In the genomic region with DNA sequence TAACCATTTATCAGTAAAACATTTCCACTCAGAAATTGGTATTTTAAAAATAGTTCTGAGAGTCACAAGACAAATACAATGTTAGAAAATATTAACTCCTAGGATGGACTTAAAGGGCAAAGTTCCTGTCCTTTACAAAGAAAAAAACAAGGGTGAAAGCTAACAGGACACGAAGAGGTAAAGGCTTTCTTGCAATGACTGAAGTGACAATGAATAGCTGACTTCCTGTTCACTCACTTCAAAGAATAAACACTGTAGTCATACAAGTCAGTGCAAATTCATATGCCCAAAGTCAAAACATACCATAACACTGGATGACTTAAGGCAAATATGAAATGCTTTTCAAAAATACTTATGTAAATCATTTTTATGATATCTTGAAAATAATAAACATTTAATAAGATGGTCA, we compare ENCODE assay signal across 1 cellular context.
TF ChIP-seq lines count a peak whose summit lies in the region.

No MANE protein-coding gene starts in this region.

TF ChIP-seq in HepG2, 621 proteins besides CTCF, POLR2A, EP300 and RAD21 (continued from another document):
- TF ChIP-seq MAX (IDR thresholded peaks at IDR 0.05) (0 out of 2 replicates have a peak, but pooled peaks have one; percentile 23), BHLHE40 (IDR thresholded peaks at IDR 0.05; ENCODE audit: low read length) (no peak), RNF219 (CRISPR knock-in tag; IDR thresholded peaks at IDR 0.05) (0 out of 2 replicates have a peak, but pooled peaks have one; percentile 60), SETDB1 (CRISPR knock-in tag; IDR thresholded peaks at IDR 0.05; ENCODE audit: borderline replicate concordance) (no peak), ZFP36 (IDR thresholded peaks at IDR 0.05; ENCODE audit: borderline replicate concordance, low read depth, low read length, partially characterized antibody) (no peak), ZNF780A (CRISPR knock-in tag; IDR thresholded peaks at IDR 0.05) (no peak), ZNF530 (CRISPR knock-in tag; IDR thresholded peaks at IDR 0.05; ENCODE audit: low read depth) (no peak), PATZ1 (CRISPR knock-in tag; IDR thresholded peaks at IDR 0.05) (no peak), MED13 (CRISPR knock-in tag; IDR thresholded peaks at IDR 0.05) (peak; percentile 72; the same call in 1 of the 2 replicates), ZEB1 (IDR thresholded peaks at IDR 0.05; ENCODE audit: insufficient replicate concordance, low read depth) (no peak), STAG1 (CRISPR knock-in tag; IDR thresholded peaks at IDR 0.05) (peak; percentile 27), ZNF124 (CRISPR knock-in tag; IDR thresholded peaks at IDR 0.05) (no peak), NFIB (CRISPR knock-in tag; IDR thresholded peaks at IDR 0.05; ENCODE audit: borderline replicate concordance) (no peak), POGZ (CRISPR knock-in tag; IDR thresholded peaks at IDR 0.05) (peak; percentile 86), ZNF713 (CRISPR knock-in tag; IDR thresholded peaks at IDR 0.05) (no peak), ZNF674 (CRISPR knock-in tag; IDR thresholded peaks at IDR 0.05; ENCODE audit: low read depth) (no peak), GABPB1 (CRISPR knock-in tag; IDR thresholded peaks at IDR 0.05) (peak; percentile 53; the same call in 1 of the 2 replicates), RXRB (CRISPR knock-in tag; IDR thresholded peaks at IDR 0.05; ENCODE audit: borderline replicate concordance) (peak; percentile 82), RAD51 (IDR thresholded peaks at IDR 0.05; ENCODE audit: borderline replicate concordance) (no peak), ATM (IDR thresholded peaks at IDR 0.05; ENCODE audit: borderline replicate concordance) (no peak), ZNF431 (CRISPR knock-in tag; IDR thresholded peaks at IDR 0.05; ENCODE audit: borderline replicate concordance, low read depth) (no peak; the same call in 1 of the 2 replicates), KDM3A (CRISPR knock-in tag; IDR thresholded peaks at IDR 0.05; ENCODE audit: low read depth) (0 out of 2 replicates have a peak, but pooled peaks have one; percentile 60), BRCA1 (CRISPR knock-in tag; IDR thresholded peaks at IDR 0.05) (no peak), SKI (IDR thresholded peaks at IDR 0.05; ENCODE audit: partially characterized antibody) (no peak), SMAD9 (CRISPR knock-in tag; IDR thresholded peaks at IDR 0.05) (no peak), TRIM24 (CRISPR knock-in tag; IDR thresholded peaks at IDR 0.05) (no peak), ARNT2 (CRISPR knock-in tag; IDR thresholded peaks at IDR 0.05; ENCODE audit: low read depth) (no peak), TMF1 (CRISPR knock-in tag; IDR thresholded peaks at IDR 0.05; ENCODE audit: low read depth) (no peak), TBL1XR1 (IDR thresholded peaks at IDR 0.05; ENCODE audit: borderline replicate concordance, low read length, partially characterized antibody) (no peak)
- TF ChIP-seq, protein P1, sequence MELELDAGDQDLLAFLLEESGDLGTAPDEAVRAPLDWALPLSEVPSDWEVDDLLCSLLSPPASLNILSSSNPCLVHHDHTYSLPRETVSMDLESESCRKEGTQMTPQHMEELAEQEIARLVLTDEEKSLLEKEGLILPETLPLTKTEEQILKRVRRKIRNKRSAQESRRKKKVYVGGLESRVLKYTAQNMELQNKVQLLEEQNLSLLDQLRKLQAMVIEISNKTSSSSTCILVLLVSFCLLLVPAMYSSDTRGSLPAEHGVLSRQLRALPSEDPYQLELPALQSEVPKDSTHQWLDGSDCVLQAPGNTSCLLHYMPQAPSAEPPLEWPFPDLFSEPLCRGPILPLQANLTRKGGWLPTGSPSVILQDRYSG (CRISPR knock-in tag; IDR thresholded peaks at IDR 0.05): no peak
- TF ChIP-seq, protein P2, sequence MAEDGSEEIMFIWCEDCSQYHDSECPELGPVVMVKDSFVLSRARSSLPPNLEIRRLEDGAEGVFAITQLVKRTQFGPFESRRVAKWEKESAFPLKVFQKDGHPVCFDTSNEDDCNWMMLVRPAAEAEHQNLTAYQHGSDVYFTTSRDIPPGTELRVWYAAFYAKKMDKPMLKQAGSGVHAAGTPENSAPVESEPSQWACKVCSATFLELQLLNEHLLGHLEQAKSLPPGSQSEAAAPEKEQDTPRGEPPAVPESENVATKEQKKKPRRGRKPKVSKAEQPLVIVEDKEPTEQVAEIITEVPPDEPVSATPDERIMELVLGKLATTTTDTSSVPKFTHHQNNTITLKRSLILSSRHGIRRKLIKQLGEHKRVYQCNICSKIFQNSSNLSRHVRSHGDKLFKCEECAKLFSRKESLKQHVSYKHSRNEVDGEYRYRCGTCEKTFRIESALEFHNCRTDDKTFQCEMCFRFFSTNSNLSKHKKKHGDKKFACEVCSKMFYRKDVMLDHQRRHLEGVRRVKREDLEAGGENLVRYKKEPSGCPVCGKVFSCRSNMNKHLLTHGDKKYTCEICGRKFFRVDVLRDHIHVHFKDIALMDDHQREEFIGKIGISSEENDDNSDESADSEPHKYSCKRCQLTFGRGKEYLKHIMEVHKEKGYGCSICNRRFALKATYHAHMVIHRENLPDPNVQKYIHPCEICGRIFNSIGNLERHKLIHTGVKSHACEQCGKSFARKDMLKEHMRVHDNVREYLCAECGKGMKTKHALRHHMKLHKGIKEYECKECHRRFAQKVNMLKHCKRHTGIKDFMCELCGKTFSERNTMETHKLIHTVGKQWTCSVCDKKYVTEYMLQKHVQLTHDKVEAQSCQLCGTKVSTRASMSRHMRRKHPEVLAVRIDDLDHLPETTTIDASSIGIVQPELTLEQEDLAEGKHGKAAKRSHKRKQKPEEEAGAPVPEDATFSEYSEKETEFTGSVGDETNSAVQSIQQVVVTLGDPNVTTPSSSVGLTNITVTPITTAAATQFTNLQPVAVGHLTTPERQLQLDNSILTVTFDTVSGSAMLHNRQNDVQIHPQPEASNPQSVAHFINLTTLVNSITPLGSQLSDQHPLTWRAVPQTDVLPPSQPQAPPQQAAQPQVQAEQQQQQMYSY (CRISPR knock-in tag; IDR thresholded peaks at IDR 0.05): no peak
- TF ChIP-seq, protein P3, sequence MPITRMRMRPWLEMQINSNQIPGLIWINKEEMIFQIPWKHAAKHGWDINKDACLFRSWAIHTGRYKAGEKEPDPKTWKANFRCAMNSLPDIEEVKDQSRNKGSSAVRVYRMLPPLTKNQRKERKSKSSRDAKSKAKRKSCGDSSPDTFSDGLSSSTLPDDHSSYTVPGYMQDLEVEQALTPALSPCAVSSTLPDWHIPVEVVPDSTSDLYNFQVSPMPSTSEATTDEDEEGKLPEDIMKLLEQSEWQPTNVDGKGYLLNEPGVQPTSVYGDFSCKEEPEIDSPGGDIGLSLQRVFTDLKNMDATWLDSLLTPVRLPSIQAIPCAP (CRISPR knock-in tag; IDR thresholded peaks at IDR 0.05; ENCODE audit: low read depth): no peak
- TF ChIP-seq, protein P4, sequence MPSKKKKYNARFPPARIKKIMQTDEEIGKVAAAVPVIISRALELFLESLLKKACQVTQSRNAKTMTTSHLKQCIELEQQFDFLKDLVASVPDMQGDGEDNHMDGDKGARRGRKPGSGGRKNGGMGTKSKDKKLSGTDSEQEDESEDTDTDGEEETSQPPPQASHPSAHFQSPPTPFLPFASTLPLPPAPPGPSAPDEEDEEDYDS (CRISPR knock-in tag; IDR thresholded peaks at IDR 0.05): no peak; the same call in 1 of the 2 replicates
